In genomic region chr2:202178342-202178958, GRCh38 we compare ENCODE assay signal across 8 cellular contexts. TPM values are rescaled to one million over a fixed set of nuclear protein-coding genes. Genes with fewer than 3 reads are reported as not detected.
DNase-seq lines count a peak whose midpoint lies in the region; ATAC-seq and TF ChIP-seq lines count a peak whose summit lies in the region.

No MANE protein-coding gene starts in this region.

- H3K9me3 ChIP-seq in esophagus muscularis mucosa (no peaks in the 10 kb centered on the region), tibial artery (no peaks in the 10 kb centered on the region)

- H3K9me3 Mint-ChIP-seq in activated CD8-positive, alpha-beta T cell treated with anti-CD3 and anti-CD28 coated beads, Interleukin-2, amount 10 ng/mL, durations not matched to agents 7 days and 5 days (ENCODE audit: insufficient read depth): no peaks in the 10 kb centered on the region
- H3K9me3 Mint-ChIP-seq in naive thymus-derived CD8-positive, alpha-beta T cell: no peaks in the 10 kb centered on the region

- POLR2A ChIA-PET in activated CD8-positive, alpha-beta T cell treated with anti-CD3 and anti-CD28 coated beads, Interleukin-2, amount 10 ng/mL, durations not matched to agents 7 days and 5 days (lab: Charles Lee): no interaction called here
- POLR2A ChIA-PET in naive thymus-derived CD8-positive, alpha-beta T cell (lab: Charles Lee): no interaction called here

- no peaks in the 10 kb centered on the region for H3K36me3 Mint-ChIP-seq in activated CD8-positive, alpha-beta T cell treated with anti-CD3 and anti-CD28 coated beads, Interleukin-2, amount 10 ng/mL, durations not matched to agents 7 days and 5 days (ENCODE audit: low read depth)
- H3K36me3 Mint-ChIP-seq in naive thymus-derived CD8-positive, alpha-beta T cell: peaks cover 0 to 1% (median 0%) of the 10 kb centered on the region in 3 donors

- no peak overlapping the region for H3K4me3 Mint-ChIP-seq in activated CD8-positive, alpha-beta T cell treated with anti-CD3 and anti-CD28 coated beads, Interleukin-2, amount 10 ng/mL, durations not matched to agents 7 days and 5 days
- no peak overlapping the region for H3K4me3 Mint-ChIP-seq in naive thymus-derived CD8-positive, alpha-beta T cell

- H3K4me1 Mint-ChIP-seq in activated CD8-positive, alpha-beta T cell treated with anti-CD3 and anti-CD28 coated beads, Interleukin-2, amount 10 ng/mL, durations not matched to agents 7 days and 5 days (ENCODE audit: low read depth): no peaks in the 10 kb centered on the region
- peaks cover 0 to 1% (median 0%) of the 10 kb centered on the region in 4 donors for H3K4me1 Mint-ChIP-seq in naive thymus-derived CD8-positive, alpha-beta T cell

- H3K27me3 ChIP-seq in HL-60 (ENCODE audit: insufficient read depth, poor library complexity, severe bottlenecking) (no peaks in the 10 kb centered on the region), esophagus muscularis mucosa (no peaks in the 10 kb centered on the region), tibial artery (no peaks in the 10 kb centered on the region)

- intact Hi-C loops in esophagus muscularis mucosa (cut with DNase I) (loop anchor here (2.0 to 5.0 kb wide), 3 partner anchors 141 to 382 kb away; no protein-coding TSS in a partner anchor), tibial artery (cut with DNase I; ENCODE audit: low total_unique reads) (loop anchor here (5.0 kb wide), 3 partner anchors 141 to 381 kb away; no protein-coding TSS in a partner anchor)

- ATAC-seq in activated CD8-positive, alpha-beta T cell treated with anti-CD3 and anti-CD28 coated beads, Interleukin-2, amount 10 ng/mL, durations not matched to agents 7 days and 5 days: peak; percentile 81
- ATAC-seq in naive thymus-derived CD8-positive, alpha-beta T cell: peak; percentile 68 to 70

- DNase-seq in D341Med (ENCODE audit: low spot score) (peak; percentile 50), HL-60 (ENCODE audit: low read depth in 1 of 2, low spot score in 1 of 2) (peak; percentile 12 to 53), NOMO-1 (lab: John Stamatoyannopoulos, UW; ENCODE audit: unreplicated experiment in 2 of 2) (peak; percentile 33 to 48), esophagus muscularis mucosa (ENCODE audit: extremely low spot score) (no peak), tibial artery (peak in 1 of 2 donors; percentile 64), cortex of kidney (lab: John Stamatoyannopoulos, UW) (no peak)
- DNase-seq in activated CD8-positive, alpha-beta T cell treated with anti-CD3 and anti-CD28 coated beads, Interleukin-2, amount 10 ng/mL, durations not matched to agents 7 days and 5 days: peak; percentile 66
- peak; percentile 8 to 71 (median 51) for DNase-seq in naive thymus-derived CD8-positive, alpha-beta T cell

- peaks cover 3% of the 10 kb centered on the region for H3K27me3 Mint-ChIP-seq in activated CD8-positive, alpha-beta T cell treated with anti-CD3 and anti-CD28 coated beads, Interleukin-2, amount 10 ng/mL, durations not matched to agents 7 days and 5 days (ENCODE audit: low read depth)
- H3K27me3 Mint-ChIP-seq in naive thymus-derived CD8-positive, alpha-beta T cell: peaks cover 0 to 11% (median 0%) of the 10 kb centered on the region in 5 donors

- H3K4me1 ChIP-seq in esophagus muscularis mucosa (no peaks in the 10 kb centered on the region), tibial artery (no peaks in the 10 kb centered on the region)

- H3K27ac ChIP-seq in HL-60 (replicated peaks) (no peak overlapping the region), esophagus muscularis mucosa (replicated peaks in 1 of 4) (no peak overlapping the region), tibial artery (no peak overlapping the region)

- H3K4me3 ChIP-seq in HL-60 (replicated peaks; ENCODE audit: insufficient read depth, low read length) (no peak overlapping the region), esophagus muscularis mucosa (no peak overlapping the region), tibial artery (no peak overlapping the region)

- WGBS in esophagus muscularis mucosa: 44% methylated on average over 7 of the region's 7 CpGs

- no peak overlapping the region for H3K27ac Mint-ChIP-seq in activated CD8-positive, alpha-beta T cell treated with anti-CD3 and anti-CD28 coated beads, Interleukin-2, amount 10 ng/mL, durations not matched to agents 7 days and 5 days
- no peak overlapping the region for H3K27ac Mint-ChIP-seq in naive thymus-derived CD8-positive, alpha-beta T cell

- CTCF ChIA-PET in activated CD8-positive, alpha-beta T cell treated with anti-CD3 and anti-CD28 coated beads, Interleukin-2, amount 10 ng/mL, durations not matched to agents 7 days and 5 days (lab: Charles Lee): interaction anchor here (0.7 to 2.8 kb wide), 17 partner anchors 9 to 942 kb away, joined by 3 to 49 read pairs (median 3); no protein-coding TSS in a partner anchor

- no peak for TF ChIP-seq POLR2A in esophagus muscularis mucosa (IDR thresholded peaks at IDR 0.05; ENCODE audit: low read depth)

- peak; percentile 46 for TF ChIP-seq CTCF in HL-60 (IDR thresholded peaks at IDR 0.05; ENCODE audit: insufficient read depth, low read length)
- peak; percentile 81 to 87 (median 85) for TF ChIP-seq CTCF in esophagus muscularis mucosa (IDR thresholded peaks at IDR 0.05)
- TF ChIP-seq CTCF in tibial artery (IDR thresholded peaks at IDR 0.05): peak; percentile 80 to 88

- no peak for TF ChIP-seq EP300 in esophagus muscularis mucosa (IDR thresholded peaks at IDR 0.05)

- H3K36me3 ChIP-seq in esophagus muscularis mucosa: no peaks in the 10 kb centered on the region
- H3K36me3 ChIP-seq in tibial artery: no peaks in the 10 kb centered on the region

RNA-seq across cellular contexts. Expression of gene SUMO1, which starts 59.9 kb away (rescaled TPM):
- total RNA-seq in activated CD8-positive, alpha-beta T cell treated with anti-CD3 and anti-CD28 coated beads, Interleukin-2, amount 10 ng/mL, durations not matched to agents 7 days and 5 days: 10 to 100 TPM; 98.2 to 99.2 TPM
- total RNA-seq in esophagus muscularis mucosa: 10 to 100 TPM; 54.6 to 85.6 (median 74.3) TPM
- 10 to 100 TPM; 53.0 to 57.7 TPM for total RNA-seq in naive thymus-derived CD8-positive, alpha-beta T cell
- polyA plus RNA-seq in naive thymus-derived CD8-positive, alpha-beta T cell: 100 to 1,000 TPM; 136 to 166 (median 164) TPM

Comparison
In these comparisons a context has a peak if more than half of its experiments do, and no peak if none do; other contexts are left out.
1. DNase-seq: peak in D341Med (single experiment), HL-60 (2 of 2), NOMO-1 (2 of 2), activated CD8-positive, alpha-beta T cell treated with anti-CD3 and anti-CD28 coated beads, Interleukin-2, amount 10 ng/mL, durations not matched to agents 7 days and 5 days (single experiment) and naive thymus-derived CD8-positive, alpha-beta T cell (10 of 10); none in esophagus muscularis mucosa (single experiment) and cortex of kidney (single experiment).
2. Peak in every context shown above with its lines, with median percentiles within 50 percentile points of each other: CTCF ChIP-seq.